30 cellular contexts compared by ENCODE assay signal in genomic region chr9:5122116-5122515, GRCh38.
"Had no signal": no experiment of that assay in that cellular context is flagged by ENCODE, and none has a peak within 500 bp of the region (broad histone marks: within the 10 kb centered on the region; RNA-seq: fewer than 3 reads in every experiment).

No MANE protein-coding gene starts in this region.

- H2AFZ ChIP-seq: hepatocyte, neural progenitor cell, parathyroid adenoma had no signal

- H3K79me2 ChIP-seq: hepatocyte, parathyroid adenoma had no signal

- H3K27ac ChIP-seq: hepatocyte, left lung, lower lobe of right lung, neural progenitor cell, neutrophil, parathyroid adenoma, psoas muscle, right atrium auricular region, right lobe of liver, stomach, testis, thyroid gland, upper lobe of right lung had no signal

- H3K9me3 Mint-ChIP-seq: naive B cell; natural killer cell; nephron progenitor cell; neural progenitor cell; stimulated activated memory B cell treated with anti-CD40 and anti-IgM and Interleukin-4, amounts not matched to agents 10 μg/mL and 1 μg/mL and 100 μg/mL, for 72 hours had no signal

- H3K4me3 ChIP-seq: hepatocyte, left lung, lower lobe of right lung, neural progenitor cell, psoas muscle, right atrium auricular region, right lobe of liver, smooth muscle cell, stomach, testis, thyroid gland, upper lobe of right lung had no signal

- H3K9me3 ChIP-seq: left lung, lower lobe of right lung, neutrophil, psoas muscle, right atrium auricular region, right lobe of liver, stomach, testis, thyroid gland, upper lobe of right lung had no signal

- H3K4me1 ChIP-seq: left lung, lower lobe of right lung, neural progenitor cell, psoas muscle, right atrium auricular region, right lobe of liver, stomach, testis, thyroid gland, upper lobe of right lung had no signal

- H3K36me3 Mint-ChIP-seq: neural progenitor cell had no signal

- H3K27me3 Mint-ChIP-seq: naive B cell; stimulated activated memory B cell treated with anti-CD40 and anti-IgM and Interleukin-4, amounts not matched to agents 10 μg/mL and 1 μg/mL and 100 μg/mL, for 72 hours had no signal

- DNase-seq: islet precursor cell; left colon; left lung; lower lobe of right lung; mammary epithelial cell; naive B cell; natural killer cell; nephron progenitor cell; occipital lobe; psoas muscle; right lobe of liver; stimulated activated CD4-positive, alpha-beta T cell treated with anti-CD3 and anti-CD28 coated beads, Interleukin-1b, Interleukin-23, amount 100 ng/mL, for 48 hours; stimulated activated CD4-positive, alpha-beta T cell treated with anti-CD3 and anti-CD28 coated beads, Interleukin-2, amount 100 ng/mL, for 48 hours; stimulated activated CD4-positive, alpha-beta T cell treated with anti-CD3 and anti-CD28 coated beads, Interleukin-4, amount 100 ng/mL, for 4 hours; stimulated activated CD8-positive, alpha-beta memory T cell treated with anti-CD3 and anti-CD28 coated beads, Interleukin-4, amount 100 ng/mL, for 48 hours; stimulated activated naive CD8-positive, alpha-beta T cell treated with anti-CD3 and anti-CD28 coated beads, Interleukin-15, Interleukin-2, amounts not matched to agents 100 U/mL and 50 U/mL, for 24 hours; stomach; testis; thyroid gland; trophoblast cell; upper lobe of right lung had no signal

- H3K36me3 ChIP-seq: neural progenitor cell, thyroid gland had no signal

- ATAC-seq: left colon; left lung; lower lobe of right lung; natural killer cell; psoas muscle; right lobe of liver; stimulated activated memory B cell treated with anti-CD40 and anti-IgM and Interleukin-4, amounts not matched to agents 10 μg/mL and 1 μg/mL and 100 μg/mL, for 72 hours; stimulated activated naive CD8-positive, alpha-beta T cell treated with anti-CD3 and anti-CD28 coated beads, Interleukin-15, Interleukin-2, amounts not matched to agents 100 U/mL and 50 U/mL, for 24 hours; upper lobe of right lung had no signal

- FAIRE-seq: urothelium cell line had no signal

- H3K27me3 ChIP-seq: hepatocyte, left lung, neural progenitor cell, neutrophil, right atrium auricular region, right lobe of liver, stomach, testis, thyroid gland, upper lobe of right lung had no signal

- H3K27ac Mint-ChIP-seq: mesothelial cell of epicardium; neural progenitor cell; stimulated activated memory B cell treated with anti-CD40 and anti-IgM and Interleukin-4, amounts not matched to agents 10 μg/mL and 1 μg/mL and 100 μg/mL, for 72 hours had no signal

- H3K4me1 Mint-ChIP-seq: mesothelial cell of epicardium; nephron progenitor cell; neural progenitor cell; stimulated activated memory B cell treated with anti-CD40 and anti-IgM and Interleukin-4, amounts not matched to agents 10 μg/mL and 1 μg/mL and 100 μg/mL, for 72 hours had no signal

- H3K9ac ChIP-seq: neural progenitor cell, parathyroid adenoma had no signal

- H3K4me3 Mint-ChIP-seq: mesothelial cell of epicardium; naive B cell; natural killer cell; nephron progenitor cell; neural progenitor cell; stimulated activated memory B cell treated with anti-CD40 and anti-IgM and Interleukin-4, amounts not matched to agents 10 μg/mL and 1 μg/mL and 100 μg/mL, for 72 hours had no signal

- H3K4me2 ChIP-seq: hepatocyte, neural progenitor cell, smooth muscle cell had no signal
